In genomic region chr7:128135275-128136214, GRCh38 we compare ENCODE assay signal across 8 cellular contexts.
DNase-seq lines count a peak whose midpoint lies in the region; ATAC-seq lines count a peak whose summit lies in the region.

No MANE protein-coding gene starts in this region.

- in situ Hi-C loops in ACHN (cut with HindIII; ENCODE audit: low pct_ligation_motif_present, low pct_unique_long_range_greater_than_20kb, low sequenced_read_pairs): no loop called here

- no peaks in the 10 kb centered on the region for H3K36me3 ChIP-seq in mucosa of stomach (ENCODE audit: control insufficient read depth, insufficient read depth, low read length)

- no peak overlapping the region for H3K27ac Mint-ChIP-seq in activated CD8-positive, alpha-beta memory T cell treated with anti-CD3 and anti-CD28 coated beads, Interleukin-2, amount 10 ng/mL, durations not matched to agents 7 days and 5 days

- H3K27me3 Mint-ChIP-seq in activated CD8-positive, alpha-beta memory T cell treated with anti-CD3 and anti-CD28 coated beads, Interleukin-2, amount 10 ng/mL, durations not matched to agents 7 days and 5 days: peaks cover 47% of the 10 kb centered on the region

- no peaks in the 10 kb centered on the region for H3K9me3 Mint-ChIP-seq in activated CD8-positive, alpha-beta memory T cell treated with anti-CD3 and anti-CD28 coated beads, Interleukin-2, amount 10 ng/mL, durations not matched to agents 7 days and 5 days (ENCODE audit: low read depth)

- peak overlapping the region; percentile 22 for H3K4me3 ChIP-seq in mucosa of stomach (ENCODE audit: low read length)

- peaks cover 53% of the 10 kb centered on the region for H3K27me3 ChIP-seq in mucosa of stomach (ENCODE audit: control insufficient read depth, insufficient read depth, low read length)

- CTCF ChIA-PET in activated CD8-positive, alpha-beta memory T cell treated with anti-CD3 and anti-CD28 coated beads, Interleukin-2, amount 10 ng/mL, durations not matched to agents 7 days and 5 days (lab: Charles Lee): interaction anchor here (0.7 to 5.5 kb wide), 48 partner anchors 8 to 670 kb away, joined by 3 to 136 read pairs (median 4); no protein-coding TSS in a partner anchor

- no peaks in the 10 kb centered on the region for H3K36me3 Mint-ChIP-seq in activated CD8-positive, alpha-beta memory T cell treated with anti-CD3 and anti-CD28 coated beads, Interleukin-2, amount 10 ng/mL, durations not matched to agents 7 days and 5 days

- H3K9me3 ChIP-seq in mucosa of stomach (ENCODE audit: control insufficient read depth, low read length): no peaks in the 10 kb centered on the region

- DNase-seq in ACHN (peak; percentile 67), NCI-H446 treated with DMSO at 0.1 percent for 48 hours (lab: John Stamatoyannopoulos, UW) (peak; percentile 23), epidermal melanocyte (ENCODE audit: insufficient read length, low spot score) (peak; percentile 64)
- DNase-seq in activated CD8-positive, alpha-beta memory T cell treated with anti-CD3 and anti-CD28 coated beads, Interleukin-2, amount 10 ng/mL, durations not matched to agents 7 days and 5 days: peak; percentile 63
- peak; percentile 23 for DNase-seq in stimulated activated CD8-positive, alpha-beta memory T cell treated with anti-CD3 and anti-CD28 coated beads, Interleukin-7, amount 100 ng/mL, for 1 hour (ENCODE audit: low read depth in 2 of 2)

- peaks cover 11% of the 10 kb centered on the region for H3K4me1 ChIP-seq in mucosa of stomach (ENCODE audit: control insufficient read depth, insufficient read depth, low read length)

- ATAC-seq in GM18519 (IDR thresholded peaks at IDR 0.05; ENCODE audit: low FRiP score, unreplicated experiment) (peak; percentile 87), HG03066 (IDR thresholded peaks at IDR 0.05; ENCODE audit: low read depth, unreplicated experiment) (peak; percentile 88)
- ATAC-seq in activated CD8-positive, alpha-beta memory T cell treated with anti-CD3 and anti-CD28 coated beads, Interleukin-2, amount 10 ng/mL, durations not matched to agents 7 days and 5 days: peak; percentile 94

- peak overlapping the region; percentile 53 for H3K9ac ChIP-seq in mucosa of stomach (ENCODE audit: low read length)

- H3K4me1 Mint-ChIP-seq in activated CD8-positive, alpha-beta memory T cell treated with anti-CD3 and anti-CD28 coated beads, Interleukin-2, amount 10 ng/mL, durations not matched to agents 7 days and 5 days: peaks cover 15% of the 10 kb centered on the region

- peak overlapping the region; percentile 61 for H3K4me3 Mint-ChIP-seq in activated CD8-positive, alpha-beta memory T cell treated with anti-CD3 and anti-CD28 coated beads, Interleukin-2, amount 10 ng/mL, durations not matched to agents 7 days and 5 days

Comparison
In these comparisons a context has a peak if more than half of its experiments do, and no peak if none do; other contexts are left out.
1. Peak in every context shown above with its lines: DNase-seq, ATAC-seq and H3K4me3 ChIP-seq.